8 cellular contexts compared by ENCODE assay signal in the genomic region with DNA sequence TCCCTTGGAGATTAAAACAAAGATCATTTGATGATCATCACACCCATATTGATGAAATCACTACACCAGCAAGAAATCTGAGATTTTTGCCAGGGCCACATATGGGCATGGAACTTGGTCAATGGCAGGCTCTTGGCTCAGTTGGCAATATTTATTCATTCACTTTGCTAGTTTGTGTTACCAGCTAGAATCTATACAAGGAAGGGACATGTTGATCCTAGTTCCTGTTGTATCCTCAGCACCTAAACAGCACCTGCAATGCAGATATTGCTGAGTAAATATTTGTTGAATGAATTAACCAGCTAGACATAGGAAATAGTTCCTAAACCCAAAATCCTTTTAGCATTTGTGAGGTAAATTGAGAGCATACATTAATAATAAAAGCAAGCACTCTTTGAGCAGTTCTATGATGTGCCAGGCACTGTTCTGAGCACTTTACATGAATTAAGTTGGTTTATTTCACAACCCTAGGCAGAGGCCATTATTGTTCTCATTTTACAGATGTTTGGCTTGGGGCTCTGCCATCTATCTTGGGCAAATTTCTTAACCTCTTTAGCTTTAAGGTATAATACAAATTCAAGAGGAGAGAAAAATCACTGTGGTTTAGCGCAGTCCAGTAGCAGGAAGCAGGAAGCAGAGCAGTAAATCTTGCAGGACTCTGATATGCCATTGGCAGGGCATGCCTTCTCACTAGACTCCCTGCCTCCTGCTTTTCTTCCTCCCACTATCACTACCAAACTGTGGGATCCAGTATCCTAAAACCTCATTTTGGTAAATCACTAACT. TPM values are rescaled to one million over a fixed set of nuclear protein-coding genes. Genes with fewer than 3 reads are reported as not detected.
DNase-seq lines count a peak whose midpoint lies in the region; TF ChIP-seq lines count a peak whose summit lies in the region.

No MANE protein-coding gene starts in this region.

- H3K27ac ChIP-seq in duodenal mucosa (ENCODE audit: low read depth, low read length) (no peak overlapping the region), ovary (no peak overlapping the region)

- TF ChIP-seq CTCF in ovary (IDR thresholded peaks at IDR 0.05), result no peak

- H3K9me3 ChIP-seq in duodenal mucosa (ENCODE audit: control insufficient read depth in 1 of 2, low read length in 2 of 2), result no peaks in the 10 kb centered on the region
- H3K9me3 ChIP-seq in ovary, result no peaks in the 10 kb centered on the region

- H3K36me3 ChIP-seq in duodenal mucosa (ENCODE audit: control insufficient read depth in 1 of 2, insufficient read depth in 2 of 2, low read length in 2 of 2), result peaks cover 19 to 26% of the 10 kb centered on the region in 2 donors
- H3K36me3 ChIP-seq in ovary, result no peaks in the 10 kb centered on the region

- intact Hi-C loops in ovary (cut with DNase I), result no loop called here

- peaks cover 14 to 19% of the 10 kb centered on the region in 2 donors for H3K4me1 ChIP-seq in duodenal mucosa (ENCODE audit: control insufficient read depth in 1 of 2, insufficient read depth in 2 of 2, low read length in 2 of 2)
- peaks cover 6% of the 10 kb centered on the region for H3K4me1 ChIP-seq in ovary (ENCODE audit: insufficient read depth)

- TF ChIP-seq POLR2A in ovary (IDR thresholded peaks at IDR 0.05), result no peak

- H3K9ac ChIP-seq in duodenal mucosa (ENCODE audit: low read depth in 1 of 2, low read length in 2 of 2), result peak overlapping the region; percentile 14 to 73

- peak; percentile 19 for DNase-seq in DMS79 (lab: John Stamatoyannopoulos, UW)
- peak; percentile 73 for DNase-seq in NCI-H2029 treated with DMSO at 0.1 percent for 48 hours (lab: John Stamatoyannopoulos, UW)
- DNase-seq in ovary, result no peak
- DNase-seq in epidermal melanocyte (ENCODE audit: insufficient read length, low spot score), result no peak
- no peak for DNase-seq in HuH-7 (ENCODE audit: low spot score)
- no peak for DNase-seq in NCI-H446 (lab: John Stamatoyannopoulos, UW)
- DNase-seq in stimulated activated CD4-positive, alpha-beta T cell treated with anti-CD3 and anti-CD28 coated beads, Interleukin-4, amount 100 ng/mL, for 4 hours, result no peak

- WGBS in ovary, 3 donors, result 47 to 76% (median 69%) methylated on average over 1 of the region's 1 CpG

- H3K4me3 ChIP-seq in duodenal mucosa (ENCODE audit: low read depth in 1 of 2, low read length in 2 of 2) (peak overlapping the region; percentile 85 to 86), ovary (peak overlapping the region; percentile 53)

- H3K27me3 ChIP-seq in duodenal mucosa (ENCODE audit: control insufficient read depth in 1 of 2, insufficient read depth in 2 of 2, low read length in 2 of 2), result no peaks in the 10 kb centered on the region
- H3K27me3 ChIP-seq in ovary, result no peaks in the 10 kb centered on the region

- no peak for TF ChIP-seq EP300 in ovary (IDR thresholded peaks at IDR 0.05)

RNA-seq across cellular contexts. Expression of gene TRIM68, which starts 1.6 kb away (rescaled TPM):
- total RNA-seq in ovary, result 10 to 100 TPM; 13.2 to 18.7 (median 16.1) TPM
- 10 to 100 TPM; 14.1 to 19.9 TPM for polyA plus RNA-seq in ovary

RNA-seq across cellular contexts. Expression of gene OR52I1, which starts 12.6 kb away (rescaled TPM):
- not detected for total RNA-seq in ovary
- polyA plus RNA-seq in ovary, result not detected

RNA-seq across cellular contexts. Expression of gene OR52I2, which starts 24.9 kb away (rescaled TPM):
- not detected for total RNA-seq in ovary
- not detected for polyA plus RNA-seq in ovary

RNA-seq across cellular contexts. Expression of gene OR51D1, which starts 30.9 kb away (rescaled TPM):
- not detected for total RNA-seq in ovary
- not detected for polyA plus RNA-seq in ovary

RNA-seq across cellular contexts. Expression of gene OR51E1, which starts 37.4 kb away (rescaled TPM):
- 1 to 10 TPM in 1 of 7 donors, under 1 TPM in 5, not detected in 1; 0.12 to 1.4 (median 0.27) TPM for total RNA-seq in ovary
- polyA plus RNA-seq in ovary, result 1 to 10 TPM; 1.6 to 3.5 TPM

Comparison
In these comparisons a context has a peak if more than half of its experiments do, and no peak if none do; other contexts are left out.
1. DNase-seq: peak in DMS79 (single experiment) and NCI-H2029 treated with DMSO at 0.1 percent for 48 hours (single experiment); none in ovary (0 of 5), epidermal melanocyte (single experiment), HuH-7 (single experiment), NCI-H446 (0 of 2) and stimulated activated CD4-positive, alpha-beta T cell treated with anti-CD3 and anti-CD28 coated beads, Interleukin-4, amount 100 ng/mL, for 4 hours (0 of 2).